Comparison of ENCODE assay signal across 8 cellular contexts in genomic region chr20:5933802-5934436, GRCh38. TPM values are rescaled to one million over a fixed set of nuclear protein-coding genes. Genes with fewer than 3 reads are reported as not detected.
DNase-seq lines count a peak whose midpoint lies in the region; ATAC-seq, FAIRE-seq and TF ChIP-seq lines count a peak whose summit lies in the region.

No MANE protein-coding gene starts in this region.

- no peak for TF ChIP-seq CTCF in suprapubic skin (IDR thresholded peaks at IDR 0.05)

- H3K36me3 ChIP-seq in suprapubic skin: peaks cover 11% of the 10 kb centered on the region

- no peaks in the 10 kb centered on the region for H3K9me3 ChIP-seq in suprapubic skin

- ATAC-seq in activated CD4-positive, CD25-positive, alpha-beta regulatory T cell treated with anti-CD3 and anti-CD28 coated beads, Interleukin-2, amount 50 U/mL, for 24 hours: peak; percentile 46 to 60
- peak; percentile 51 for ATAC-seq in HG03558 (IDR thresholded peaks at IDR 0.05; ENCODE audit: extremely low read depth, unreplicated experiment)
- ATAC-seq in left lobe of liver: peak; percentile 58

- TF ChIP-seq POLR2A in suprapubic skin (IDR thresholded peaks at IDR 0.05): no peak

- TF ChIP-seq EP300 in suprapubic skin (IDR thresholded peaks at IDR 0.05): no peak

- H3K4me3 ChIP-seq in suprapubic skin: no peak overlapping the region

- DNase-seq in activated CD4-positive, CD25-positive, alpha-beta regulatory T cell treated with anti-CD3 and anti-CD28 coated beads, Interleukin-2, amount 50 U/mL, for 72 hours: no peak
- DNase-seq in SK-N-DZ (ENCODE audit: low spot score) (peak; percentile 32), left lobe of liver (ENCODE audit: low spot score) (no peak), ecto neural progenitor cell (ENCODE audit: low spot score) (no peak), frontal cortex (ENCODE audit: low spot score in 2 of 2) (no peak), suprapubic skin (ENCODE audit: low spot score in 2 of 2) (no peak)

- H3K27ac ChIP-seq in suprapubic skin: no peak overlapping the region

- 77% methylated on average over 7 of the region's 7 CpGs for WGBS in suprapubic skin

- H3K4me1 ChIP-seq in suprapubic skin: no peaks in the 10 kb centered on the region

- no peak for FAIRE-seq in frontal cortex (lab: Jason Lieb, UNC)

- no peaks in the 10 kb centered on the region for H3K27me3 ChIP-seq in suprapubic skin

RNA-seq across cellular contexts. Expression of gene TRMT6, which starts 16.4 kb away (rescaled TPM):
- 32.3 and 32.4 TPM in 2 replicates for polyA plus RNA-seq in SK-N-DZ (2014; cell fraction: cytosol; rRNA removed)
- 23.8 and 26.7 TPM in 2 replicates for polyA plus RNA-seq in SK-N-DZ (2014; cell fraction: nucleus; rRNA removed)
- total RNA-seq in left lobe of liver: 2.7 TPM
- 7.3 TPM for total RNA-seq in frontal cortex
- 10 to 100 TPM in 1 of 4 donors, 1 to 10 TPM in 3; 7.7 to 13.0 (median 9.5) TPM for total RNA-seq in suprapubic skin

RNA-seq across cellular contexts. Expression of gene MCM8, which starts 16.5 kb away (rescaled TPM):
- 57.9 and 64.0 TPM in 2 replicates for polyA plus RNA-seq in SK-N-DZ (2014; cell fraction: cytosol; rRNA removed)
- 60.4 and 71.1 TPM in 2 replicates for polyA plus RNA-seq in SK-N-DZ (2014; cell fraction: nucleus; rRNA removed)
- total RNA-seq in left lobe of liver: 1.4 TPM
- total RNA-seq in frontal cortex: 4.5 TPM
- total RNA-seq in suprapubic skin: 1 to 10 TPM; 4.0 to 6.8 (median 4.8) TPM

RNA-seq across cellular contexts. Expression of gene CHGB, which starts 22.6 kb away (rescaled TPM):
- polyA plus RNA-seq in SK-N-DZ (2014; cell fraction: cytosol; rRNA removed): 20.7 and 30.3 TPM in 2 replicates
- polyA plus RNA-seq in SK-N-DZ (2014; cell fraction: nucleus; rRNA removed): 10.4 and 15.1 TPM in 2 replicates
- total RNA-seq in left lobe of liver (0.23 TPM), frontal cortex (28.9 TPM), suprapubic skin (not detected)

Comparison
In these comparisons a context has a peak if more than half of its experiments do, and no peak if none do; other contexts are left out.
1. RNA of gene CHGB, which starts 22.6 kb away (total RNA-seq): 28.9 TPM in frontal cortex (single experiment); 0.23 TPM in left lobe of liver (single experiment) and not detected in suprapubic skin; every median in the first group is over 10 times any median in the second.
2. Peak in every context shown above with its lines, with median percentiles within 50 percentile points of each other: ATAC-seq.